In genomic region chr6:33324139-33324538, GRCh38 we compare ENCODE assay signal across 8 cellular contexts. TPM values are rescaled to one million over a fixed set of nuclear protein-coding genes. Genes with fewer than 3 reads are reported as not detected.
DNase-seq lines count a peak whose midpoint lies in the region; ATAC-seq and TF ChIP-seq lines count a peak whose summit lies in the region.

No MANE protein-coding gene starts in this region.

- ATAC-seq in stimulated activated memory B cell treated with anti-CD40 and anti-IgM and Interleukin-4, amounts not matched to agents 10 μg/mL and 1 μg/mL and 100 μg/mL, for 72 hours = peak; percentile 50
- ATAC-seq in GM21526 (IDR thresholded peaks at IDR 0.05; ENCODE audit: low FRiP score, unreplicated experiment) = no peak

- peak overlapping the region; percentile 93 for H3K4me3 Mint-ChIP-seq in stimulated activated memory B cell treated with anti-CD40 and anti-IgM and Interleukin-4, amounts not matched to agents 10 μg/mL and 1 μg/mL and 100 μg/mL, for 72 hours

- no peak for TF ChIP-seq CTCF in PC-9 (conservative IDR thresholded peaks at IDR 0.05)

- peak overlapping the region; percentile 97 for H3K27ac Mint-ChIP-seq in stimulated activated memory B cell treated with anti-CD40 and anti-IgM and Interleukin-4, amounts not matched to agents 10 μg/mL and 1 μg/mL and 100 μg/mL, for 72 hours

- intact Hi-C loops in PC-9 (cut with micrococcal nuclease; ENCODE audit: unreplicated experiment) = no loop called here

- H3K4me1 Mint-ChIP-seq in stimulated activated memory B cell treated with anti-CD40 and anti-IgM and Interleukin-4, amounts not matched to agents 10 μg/mL and 1 μg/mL and 100 μg/mL, for 72 hours = peaks cover 67% of the 10 kb centered on the region

- DNase-seq in NOMO-1 treated with DMSO at 0.1 percent for 48 hours (lab: John Stamatoyannopoulos, UW; ENCODE audit: unreplicated experiment) (peak; percentile 8), NOMO-1 treated with dmso at 0.1 percent for 144 hours (lab: John Stamatoyannopoulos, UW; ENCODE audit: unreplicated experiment) (no peak), PC-9 (no peak), germinal center (ENCODE audit: low spot score) (peak; percentile 73), H4 (ENCODE audit: low spot score) (no peak)
- no peak for DNase-seq in stimulated activated CD4-positive, alpha-beta T cell treated with anti-CD3 and anti-CD28 coated beads, Interleukin-1b, Interleukin-23, amount 100 ng/mL, for 48 hours

- peaks cover 36% of the 10 kb centered on the region for H3K79me2 ChIP-seq in PC-9 (ENCODE audit: low read depth)

- no peaks in the 10 kb centered on the region for H4K20me1 ChIP-seq in PC-9 (ENCODE audit: insufficient read depth)

- peaks cover 30% of the 10 kb centered on the region for H3F3A ChIP-seq in PC-9 (ENCODE audit: insufficient read depth, low read depth)

- POLR2A ChIA-PET in PC-9 (lab: Charles Lee; ENCODE audit: unreplicated experiment) = no interaction called here

- CTCF ChIA-PET in PC-9 (lab: Charles Lee) = interaction anchor here (0.7 kb wide), 1 partner anchor 35 kb away, joined by 3 read pairs; no protein-coding TSS in a partner anchor

- H3K4me3 ChIP-seq in PC-9 = peak overlapping the region; percentile 63; the same call in 1 of the 2 replicates

- H3K4me1 ChIP-seq in PC-9 (replicated peaks; ENCODE audit: insufficient read depth) = peaks cover 37% of the 10 kb centered on the region

- no peaks in the 10 kb centered on the region for H3K27me3 ChIP-seq in PC-9 (ENCODE audit: insufficient read depth, low read depth)

- no peaks in the 10 kb centered on the region for H3K9me2 ChIP-seq in PC-9 (ENCODE audit: insufficient read depth)

- H3K36me3 Mint-ChIP-seq in stimulated activated memory B cell treated with anti-CD40 and anti-IgM and Interleukin-4, amounts not matched to agents 10 μg/mL and 1 μg/mL and 100 μg/mL, for 72 hours = peaks cover 35% of the 10 kb centered on the region

- H2AFZ ChIP-seq in PC-9 = peak overlapping the region; percentile 77

- H3K9me3 Mint-ChIP-seq in stimulated activated memory B cell treated with anti-CD40 and anti-IgM and Interleukin-4, amounts not matched to agents 10 μg/mL and 1 μg/mL and 100 μg/mL, for 72 hours = no peaks in the 10 kb centered on the region

- peak overlapping the region; percentile 92 for H3K4me2 ChIP-seq in PC-9

- no TSS peak for BruUV-seq in PC-9 (replicated peaks; lab: Mats Ljungman, UMichigan)

- peaks cover 19% of the 10 kb centered on the region; the same call in 1 of the 2 replicates for H3K36me3 ChIP-seq in PC-9 (ENCODE audit: low read depth)

- H3K27me3 Mint-ChIP-seq in stimulated activated memory B cell treated with anti-CD40 and anti-IgM and Interleukin-4, amounts not matched to agents 10 μg/mL and 1 μg/mL and 100 μg/mL, for 72 hours = no peaks in the 10 kb centered on the region

- no peak overlapping the region for H3K27ac ChIP-seq in PC-9

- no peaks in the 10 kb centered on the region for H3K9me3 ChIP-seq in PC-9 (ENCODE audit: insufficient read depth, low read depth)

RNA-seq across cellular contexts. Expression of gene DAXX, which starts 1.4 kb away (rescaled TPM):
- total RNA-seq in PC-9 (2021) = 60.1 and 61.6 TPM in 2 replicates
- 45.4 and 73.9 TPM in 2 replicates for total RNA-seq in H4 (2014; rRNA removed; shearing (Covaris generic))

RNA-seq across cellular contexts. Expression of gene ZBTB22, which starts 6.6 kb away (rescaled TPM):
- total RNA-seq in PC-9 (2021) = 16.5 and 20.8 TPM in 2 replicates
- 7.9 and 11.3 TPM in 2 replicates for total RNA-seq in H4 (2014; rRNA removed; shearing (Covaris generic))

RNA-seq across cellular contexts. Expression of gene TAPBP, which starts 10.3 kb away (rescaled TPM):
- 156 and 194 TPM in 2 replicates for total RNA-seq in PC-9 (2021)
- total RNA-seq in H4 (2014; rRNA removed; shearing (Covaris generic)) = 56.5 and 69.8 TPM in 2 replicates

RNA-seq across cellular contexts. Expression of gene RGL2, which starts 25.4 kb away (rescaled TPM):
- 99.3 and 102 TPM in 2 replicates for total RNA-seq in PC-9 (2021)
- total RNA-seq in H4 (2014; rRNA removed; shearing (Covaris generic)) = 14.7 and 17.5 TPM in 2 replicates

RNA-seq across cellular contexts. Expression of gene PFDN6, which starts 34.7 kb away (rescaled TPM):
- 51.5 and 57.2 TPM in 2 replicates for total RNA-seq in PC-9 (2021)
- 85.0 and 105 TPM in 2 replicates for total RNA-seq in H4 (2014; rRNA removed; shearing (Covaris generic))

Comparison
In these comparisons a context has a peak if more than half of its experiments do, and no peak if none do; other contexts are left out.
1. DNase-seq: peak in NOMO-1 treated with DMSO at 0.1 percent for 48 hours (single experiment) and germinal center (single experiment); none in NOMO-1 treated with dmso at 0.1 percent for 144 hours (single experiment), PC-9 (0 of 2), stimulated activated CD4-positive, alpha-beta T cell treated with anti-CD3 and anti-CD28 coated beads, Interleukin-1b, Interleukin-23, amount 100 ng/mL, for 48 hours (single experiment) and H4 (single experiment).